Comparison of ENCODE assay signal across 28 cellular contexts in genomic region chr7:53539558-53539957, GRCh38.
"Had no signal": no experiment of that assay in that cellular context is flagged by ENCODE, and none has a peak within 500 bp of the region (broad histone marks: within the 10 kb centered on the region; RNA-seq: fewer than 3 reads in every experiment).

No MANE protein-coding gene starts in this region.

- H3K4me2 ChIP-seq: neural progenitor cell, smooth muscle cell had no signal

- DNase-seq: natural killer cell; occipital lobe; ovary; posterior cingulate gyrus; psoas muscle; right cardiac atrium; spleen; stimulated activated CD4-positive, alpha-beta T cell treated with anti-CD3 and anti-CD28 coated beads, Interleukin-12 subunit alpha, Interleukin-12 subunit beta, amount 100 ng/mL, for 4 hours; stimulated activated CD4-positive, alpha-beta T cell treated with anti-CD3 and anti-CD28 coated beads, Interleukin-1b, Interleukin-23, amount 100 ng/mL, for 48 hours; stimulated activated CD4-positive, alpha-beta T cell treated with anti-CD3 and anti-CD28 coated beads, Interleukin-4, amount 100 ng/mL, for 1 hour; stimulated activated CD4-positive, alpha-beta T cell treated with anti-CD3 and anti-CD28 coated beads, Interleukin-4, amount 100 ng/mL, for 4 hours; stimulated activated CD8-positive, alpha-beta memory T cell treated with anti-CD3 and anti-CD28 coated beads, Interleukin-4, amount 100 ng/mL, for 48 hours; stimulated activated naive CD4-positive, alpha-beta T cell; stimulated activated naive CD8-positive, alpha-beta T cell treated with anti-CD3 and anti-CD28 coated beads, Interleukin-15, amount 100 ng/mL, for 72 hours; stimulated activated naive CD8-positive, alpha-beta T cell treated with anti-CD3 and anti-CD28 coated beads, Interleukin-15, Interleukin-2, amounts not matched to agents 100 U/mL and 50 U/mL, for 24 hours; substantia nigra; testis; tibial artery; transverse colon; upper lobe of right lung; uterus had no signal

- H3K4me1 ChIP-seq: neural progenitor cell, parathyroid adenoma, psoas muscle, spleen, suprapubic skin, testis, tibial artery, transverse colon, upper lobe of right lung, uterus had no signal

- H3K4me3 ChIP-seq: neural progenitor cell, ovary, psoas muscle, skin epidermis, smooth muscle cell, spleen, suprapubic skin, testis, tibial artery, transverse colon, upper lobe of right lung, uterus had no signal

- H3K27ac ChIP-seq: neural progenitor cell, ovary, parathyroid adenoma, psoas muscle, skin epidermis, spleen, suprapubic skin, testis, tibial artery, transverse colon, upper lobe of right lung, uterus had no signal

- ATAC-seq: natural killer cell; psoas muscle; right cardiac atrium; sciatic nerve; stimulated activated memory B cell treated with anti-CD40 and anti-IgM and Interleukin-4, amounts not matched to agents 10 μg/mL and 1 μg/mL and 100 μg/mL, for 72 hours; stimulated activated naive CD8-positive, alpha-beta T cell treated with anti-CD3 and anti-CD28 coated beads, Interleukin-15, amount 100 ng/mL, for 72 hours; stimulated activated naive CD8-positive, alpha-beta T cell treated with anti-CD3 and anti-CD28 coated beads, Interleukin-15, Interleukin-2, amounts not matched to agents 100 U/mL and 50 U/mL, for 24 hours; upper lobe of right lung had no signal

- H3K9me3 ChIP-seq: ovary, psoas muscle, testis, tibial artery, transverse colon, upper lobe of right lung, uterus had no signal
